Comparison of ENCODE assay signal across 10 cellular contexts in the genomic region with DNA sequence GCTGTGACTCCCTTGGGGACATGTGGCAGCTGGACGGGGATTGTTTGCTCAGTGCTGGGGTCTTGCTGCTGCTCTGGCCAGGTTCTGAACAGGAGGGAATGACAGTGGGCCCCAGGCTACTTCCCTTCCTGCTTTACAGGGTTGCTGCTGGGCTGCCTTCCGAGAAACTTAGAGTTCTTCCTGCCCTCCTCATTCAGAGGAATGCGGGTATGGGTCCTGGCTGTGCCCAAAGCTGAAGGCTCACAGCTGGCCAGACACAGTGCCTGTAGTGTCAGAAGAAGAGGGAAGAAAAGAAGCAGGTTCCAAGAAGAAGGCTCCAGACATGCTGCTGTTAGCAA.
DNase-seq lines count a peak whose midpoint lies in the region; ATAC-seq and TF ChIP-seq lines count a peak whose summit lies in the region.
"Had no signal": no experiment of that assay in that cellular context is flagged by ENCODE, and none has a peak within 500 bp of the region (broad histone marks: within the 10 kb centered on the region; RNA-seq: fewer than 3 reads in every experiment).

No MANE protein-coding gene starts in this region.

- H3K23ac ChIP-seq in IMR-90 (ENCODE audit: low read depth, low read length) = peak overlapping the region; percentile 8; the same call in 1 of the 2 replicates

- TF ChIP-seq RAD21 in IMR-90 (IDR thresholded peaks at IDR 0.05; ENCODE audit: low read length) = no peak

- H2AFZ ChIP-seq in IMR-90 (replicated peaks; ENCODE audit: low read length, poor library complexity) = peak overlapping the region; percentile 87

- peak overlapping the region; percentile 81 for H2BK120ac ChIP-seq in IMR-90 (ENCODE audit: low read depth, low read length)

- H2AK5ac ChIP-seq in IMR-90 (ENCODE audit: low read depth, low read length) = peak overlapping the region; percentile 92

- peak overlapping the region; percentile 73 for H2BK5ac ChIP-seq in IMR-90 (ENCODE audit: low read depth, low read length, poor library complexity, severe bottlenecking)

- no TSS peak for BruUV-seq in IMR-90 (replicated peaks; lab: Mats Ljungman, UMichigan)

- POLR2A ChIA-PET in IMR-90 (lab: Charles Lee; ENCODE audit: unreplicated experiment) = no interaction called here

- H3K4me1 ChIP-seq in IMR-90 (ENCODE audit: control insufficient read depth, insufficient read depth, low read length) (peaks cover 22% of the 10 kb centered on the region), colonic mucosa (no peaks in the 10 kb centered on the region), thoracic aorta (ENCODE audit: control insufficient read depth in 1 of 2, low read depth in 2 of 2) (peaks cover 16 to 53% of the 10 kb centered on the region in 2 donors)

- H3K18ac ChIP-seq in IMR-90 (ENCODE audit: low read depth, low read length) = peak overlapping the region; percentile 16; the same call in 1 of the 2 replicates

- DNase-seq in IMR-90 (peak; percentile 68), colonic mucosa (peak; percentile 40), left kidney (ENCODE audit: low read depth, low spot score) (peak; percentile 47), thoracic aorta (ENCODE audit: low spot score) (no peak), pons (ENCODE audit: low spot score) (no peak), omental fat pad (ENCODE audit: low spot score) (no peak)
- DNase-seq: stimulated activated CD8-positive, alpha-beta memory T cell treated with anti-CD3 and anti-CD28 coated beads, Interleukin-4, amount 100 ng/mL, for 48 hours had no signal

- CTCF ChIA-PET in IMR-90 (lab: Yijun Ruan, JAX) = no interaction called here

- H3K9me1 ChIP-seq in IMR-90 (ENCODE audit: insufficient read depth, low read length) = peaks cover 45% of the 10 kb centered on the region

- in situ Hi-C loops in IMR-90 (cut with MboI; ENCODE audit: low sequenced_read_pairs) = loop anchor here (25.0 kb wide), 1 partner anchor 1482 kb away; no protein-coding TSS in a partner anchor

- H3K56ac ChIP-seq in IMR-90 (ENCODE audit: extremely low read depth, insufficient read depth, low read length) = no peak overlapping the region; the same call in 1 of the 2 replicates

- WGBS in IMR-90 (ENCODE audit: extremely low coverage in 2 of 2, insufficient read length in 1 of 2), 2 experiments = 40% methylated on average over 1 of the region's 3 CpGs; no CpG with 5 or more reads in 1 of the 2 experiments

- H3K4ac ChIP-seq in IMR-90 (ENCODE audit: low read depth, low read length) = peak overlapping the region; percentile 90

- H3K27me3 ChIP-seq in IMR-90 (ENCODE audit: control insufficient read depth, insufficient read depth, low read length) (no peaks in the 10 kb centered on the region), colonic mucosa (no peaks in the 10 kb centered on the region), thoracic aorta (replicated peaks; ENCODE audit: insufficient read depth) (no peaks in the 10 kb centered on the region)
- H3K27me3 ChIP-seq: ovary had no signal

- peak overlapping the region; percentile 23; the same call in 1 of the 2 replicates for H4K5ac ChIP-seq in IMR-90 (ENCODE audit: low read depth, low read length)

- no peak overlapping the region for H3K4me2 ChIP-seq in IMR-90 (ENCODE audit: low read depth, low read length)

- H3K4me3 ChIP-seq in IMR-90 (ENCODE audit: insufficient read depth, low read depth, low read length) (no peak overlapping the region), colonic mucosa (no peak overlapping the region), thoracic aorta (no peak overlapping the region)
- H3K4me3 ChIP-seq: ovary had no signal

- H3K9me3 ChIP-seq in IMR-90 (ENCODE audit: control insufficient read depth, insufficient read depth, low read length) (no peaks in the 10 kb centered on the region), colonic mucosa (no peaks in the 10 kb centered on the region), thoracic aorta (no peaks in the 10 kb centered on the region)
- H3K9me3 ChIP-seq: ovary had no signal

- peak; percentile 71 for ATAC-seq in IMR-90 (ENCODE audit: low read depth)
- ATAC-seq in thoracic aorta (ENCODE audit: insufficient number of reproducible peaks, low FRiP score, low read depth) = peak; percentile 51
- no peak for ATAC-seq in omental fat pad (ENCODE audit: low FRiP score)
- no peak for ATAC-seq in HG02763 (IDR thresholded peaks at IDR 0.05; ENCODE audit: unreplicated experiment)
- no peak for ATAC-seq in HG03045 (IDR thresholded peaks at IDR 0.05; ENCODE audit: unreplicated experiment)

- peak overlapping the region; percentile 79 for H3K14ac ChIP-seq in IMR-90 (replicated peaks; ENCODE audit: low read depth, low read length)

- peak overlapping the region; percentile 50 to 64 for H4K8ac ChIP-seq in IMR-90 (ENCODE audit: low read depth in 2 of 2, low read length in 2 of 2)

- TF ChIP-seq CTCF in IMR-90 (conservative IDR thresholded peaks at IDR 0.05; ENCODE audit: low read depth, low read length) (no peak), colonic mucosa (IDR thresholded peaks at IDR 0.05) (no peak), thoracic aorta (IDR thresholded peaks at IDR 0.05) (no peak), omental fat pad (IDR thresholded peaks at IDR 0.05) (no peak)

- H3K9ac ChIP-seq in IMR-90 (ENCODE audit: low read depth, low read length) (no peak overlapping the region), colonic mucosa (ENCODE audit: low read depth in 2 of 2, low read length in 2 of 2) (no peak overlapping the region)

- peak overlapping the region; percentile 79; the same call in 1 of the 3 replicates for H2BK15ac ChIP-seq in IMR-90 (ENCODE audit: low read depth, low read length)

- H3K27ac ChIP-seq in IMR-90 (ENCODE audit: insufficient read depth, low read length) = peak overlapping the region; percentile 54
- H3K27ac ChIP-seq in colonic mucosa = no peak overlapping the region
- H3K27ac ChIP-seq in thoracic aorta = peak overlapping the region; percentile 83 to 90
- H3K27ac ChIP-seq: ovary had no signal

- H4K91ac ChIP-seq in IMR-90 (ENCODE audit: insufficient read depth, low read depth, low read length) = peak overlapping the region; percentile 91

- peaks cover 3% of the 10 kb centered on the region; the same call in 1 of the 2 replicates for H3K36me3 ChIP-seq in IMR-90 (ENCODE audit: control insufficient read depth, insufficient read depth, low read length)
- peaks cover 2% of the 10 kb centered on the region for H3K36me3 ChIP-seq in colonic mucosa
- H3K36me3 ChIP-seq in thoracic aorta = peaks cover 4% of the 10 kb centered on the region
- H3K36me3 ChIP-seq: ovary had no signal

- H3K79me1 ChIP-seq in IMR-90 (ENCODE audit: low read depth in 1 of 2, low read length in 2 of 2) = peaks cover 0 to 29% of the 10 kb centered on the region in 2 experiments; a peak in 2 of 4 replicates

- no peaks in the 10 kb centered on the region for H4K20me1 ChIP-seq in IMR-90 (ENCODE audit: insufficient read depth, low read length)

- dilution Hi-C loops in IMR-90 (cut with HindIII; ENCODE audit: low sequenced_read_pairs, unreplicated experiment) = no loop called here

- H2BK20ac ChIP-seq in IMR-90 (ENCODE audit: low read depth, low read length) = peak overlapping the region; percentile 83

- intact Hi-C loops in IMR-90 (cut with micrococcal nuclease) = no loop called here
- intact Hi-C loops in colonic mucosa (cut with DNase I) = no loop called here

- no peak for TF ChIP-seq POLR2A in IMR-90 (IDR thresholded peaks at IDR 0.05; ENCODE audit: low read depth, low read length)

- peak overlapping the region; percentile 88 for H2AK9ac ChIP-seq in IMR-90 (replicated peaks; ENCODE audit: low read depth, low read length, poor library complexity)

TF ChIP-seq in IMR-90, 13 proteins besides CTCF, POLR2A, EP300 and RAD21:
- TF ChIP-seq MAZ (IDR thresholded peaks at IDR 0.05; ENCODE audit: borderline replicate concordance, low read depth, low read length) (no peak), SMC3 (IDR thresholded peaks at IDR 0.05; ENCODE audit: low read depth, low read length) (no peak), MAFK (IDR thresholded peaks at IDR 0.05; ENCODE audit: low read depth, low read length) (no peak), BHLHE40 (IDR thresholded peaks at IDR 0.05; ENCODE audit: low read depth, low read length) (no peak), RCOR1 (IDR thresholded peaks at IDR 0.05; ENCODE audit: insufficient replicate concordance, low read length) (no peak), MXI1 (IDR thresholded peaks at IDR 0.05; ENCODE audit: borderline replicate concordance, low read depth, low read length) (no peak), CEBPB (IDR thresholded peaks at IDR 0.05; ENCODE audit: low read depth, low read length) (no peak), CHD1 (IDR thresholded peaks at IDR 0.05; ENCODE audit: low read depth, low read length) (no peak), NFE2L2 (IDR thresholded peaks at IDR 0.05; ENCODE audit: low read depth, low read length) (no peak), FOS (IDR thresholded peaks at IDR 0.05; ENCODE audit: low read depth, low read length) (no peak), RFX5 (IDR thresholded peaks at IDR 0.05; ENCODE audit: low read depth, low read length) (no peak)
- TF ChIP-seq, protein P1, sequence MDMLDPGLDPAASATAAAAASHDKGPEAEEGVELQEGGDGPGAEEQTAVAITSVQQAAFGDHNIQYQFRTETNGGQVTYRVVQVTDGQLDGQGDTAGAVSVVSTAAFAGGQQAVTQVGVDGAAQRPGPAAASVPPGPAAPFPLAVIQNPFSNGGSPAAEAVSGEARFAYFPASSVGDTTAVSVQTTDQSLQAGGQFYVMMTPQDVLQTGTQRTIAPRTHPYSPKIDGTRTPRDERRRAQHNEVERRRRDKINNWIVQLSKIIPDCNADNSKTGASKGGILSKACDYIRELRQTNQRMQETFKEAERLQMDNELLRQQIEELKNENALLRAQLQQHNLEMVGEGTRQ (IDR thresholded peaks at IDR 0.05; ENCODE audit: low read depth, low read length) = no peak
- TF ChIP-seq, protein P2, sequence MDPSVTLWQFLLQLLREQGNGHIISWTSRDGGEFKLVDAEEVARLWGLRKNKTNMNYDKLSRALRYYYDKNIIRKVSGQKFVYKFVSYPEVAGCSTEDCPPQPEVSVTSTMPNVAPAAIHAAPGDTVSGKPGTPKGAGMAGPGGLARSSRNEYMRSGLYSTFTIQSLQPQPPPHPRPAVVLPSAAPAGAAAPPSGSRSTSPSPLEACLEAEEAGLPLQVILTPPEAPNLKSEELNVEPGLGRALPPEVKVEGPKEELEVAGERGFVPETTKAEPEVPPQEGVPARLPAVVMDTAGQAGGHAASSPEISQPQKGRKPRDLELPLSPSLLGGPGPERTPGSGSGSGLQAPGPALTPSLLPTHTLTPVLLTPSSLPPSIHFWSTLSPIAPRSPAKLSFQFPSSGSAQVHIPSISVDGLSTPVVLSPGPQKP (IDR thresholded peaks at IDR 0.05; ENCODE audit: borderline replicate concordance, low read depth, low read length) = no peak

Comparison
In these comparisons a context has a peak if more than half of its experiments do, and no peak if none do; other contexts are left out.
1. ATAC-seq: peak in IMR-90 (single experiment) and thoracic aorta (single experiment); none in omental fat pad (single experiment), HG02763 (single experiment) and HG03045 (single experiment).
2. DNase-seq: peak in IMR-90 (single experiment), colonic mucosa (single experiment) and left kidney (single experiment); none in thoracic aorta (single experiment), pons (single experiment) and omental fat pad (single experiment).